8 cellular contexts compared by ENCODE assay signal in genomic region chr2:144518744-144519596, GRCh38. TPM values are rescaled to one million over a fixed set of nuclear protein-coding genes. Genes with fewer than 3 reads are reported as not detected.
DNase-seq lines count a peak whose midpoint lies in the region; ATAC-seq and TF ChIP-seq lines count a peak whose summit lies in the region.

No MANE protein-coding gene starts in this region.

- peaks cover 52 to 56% of the 10 kb centered on the region in 2 experiments for H3K4me1 ChIP-seq in neutrophil (ENCODE audit: control insufficient read depth in 1 of 2, insufficient read depth in 1 of 2, low read depth in 1 of 2, low read length in 1 of 2)
- H3K4me1 ChIP-seq in foreskin keratinocyte, result peaks cover 3% of the 10 kb centered on the region

- peak; percentile 52 for DNase-seq in NCI-H1694 treated with DMSO at 0.1 percent for 48 hours (lab: John Stamatoyannopoulos, UW)
- no peak for DNase-seq in NCI-H1694 (lab: John Stamatoyannopoulos, UW)
- DNase-seq in astrocyte of the spinal cord (ENCODE audit: low read depth, low spot score), result peak; percentile 50
- no peak for DNase-seq in foreskin keratinocyte
- DNase-seq in AG20443 (ENCODE audit: low spot score), result no peak
- DNase-seq in EL, result no peak

- TF ChIP-seq CTCF in astrocyte of the spinal cord (IDR thresholded peaks at IDR 0.05; ENCODE audit: low read depth, low read length) (no peak), neutrophil (IDR thresholded peaks at IDR 0.05) (no peak), foreskin keratinocyte (conservative IDR thresholded peaks at IDR 0.05) (no peak)

- in situ Hi-C loops in astrocyte of the spinal cord (cut with HindIII; ENCODE audit: low sequenced_read_pairs), result no loop called here

- H3K27me3 ChIP-seq in neutrophil, result no peaks in the 10 kb centered on the region
- peaks cover 97% of the 10 kb centered on the region for H3K27me3 ChIP-seq in foreskin keratinocyte

- H3K27ac ChIP-seq in neutrophil (peak overlapping the region; percentile 99), foreskin keratinocyte (no peak overlapping the region)

- H3K36me3 ChIP-seq in neutrophil, result no peaks in the 10 kb centered on the region

- H3K4me3 ChIP-seq in astrocyte of the spinal cord (ENCODE audit: low read depth, low read length) (peak overlapping the region; percentile 81), neutrophil (ENCODE audit: low read depth in 1 of 2, low read length in 1 of 2) (peak overlapping the region; percentile 89 to 90)

- ATAC-seq in HG03135 (IDR thresholded peaks at IDR 0.05; ENCODE audit: unreplicated experiment), result peak; percentile 42
- ATAC-seq in foreskin keratinocyte, result no peak

- no peaks in the 10 kb centered on the region for H3K9me3 ChIP-seq in neutrophil

RNA-seq across cellular contexts. Expression of gene ZEB2, which starts 0.9 kb away (rescaled TPM):
- 0.03 and 0.11 TPM in 2 replicates for total RNA-seq in foreskin keratinocyte
- polyA plus RNA-seq in foreskin keratinocyte, result 0.08 TPM in 2 replicates

Comparison
In these comparisons a context has a peak if more than half of its experiments do, and no peak if none do; other contexts are left out.
1. DNase-seq: peak in NCI-H1694 treated with DMSO at 0.1 percent for 48 hours (single experiment) and astrocyte of the spinal cord (single experiment); none in NCI-H1694 (single experiment), foreskin keratinocyte (0 of 2), AG20443 (single experiment) and EL (single experiment).